In genomic region chr18:74608681-74609080, GRCh38 we compare ENCODE assay signal across 23 cellular contexts.
"Had no signal": no experiment of that assay in that cellular context is flagged by ENCODE, and none has a peak within 500 bp of the region (broad histone marks: within the 10 kb centered on the region; RNA-seq: fewer than 3 reads in every experiment).

No MANE protein-coding gene starts in this region.

- DNase-seq: activated B cell treated with CpG ODN at 0.5 μM for 24 hours; activated CD4-positive, alpha-beta memory T cell treated with anti-CD3 and anti-CD28 coated beads, Interleukin-2, amount 10 ng/mL, durations not matched to agents 7 days and 5 days; activated CD4-positive, alpha-beta T cell treated with anti-CD3 and anti-CD28 coated beads for 1 hour; activated T-cell treated with anti-CD3 and anti-CD28 coated beads for 4 hours; aorta; body of pancreas; KBM-7; NCI-H1048; NCI-H1417; NCI-H1694; NCI-H2029; NCI-H2107; NCI-H2171 treated with DMSO at 0.1 percent for 48 hours; NCI-H226; NCI-H526; NCI-H82; SIG-M5; T-cell; T-helper 2 cell; T1000 had no signal

- H3K9me3 ChIP-seq: body of pancreas had no signal

- H3K4me1 ChIP-seq: body of pancreas had no signal

- H3K4me3 ChIP-seq: body of pancreas had no signal

- H3K9me3 Mint-ChIP-seq: activated B cell treated with CpG ODN at 0.5 μM for 24 hours; activated CD4-positive, alpha-beta memory T cell treated with anti-CD3 and anti-CD28 coated beads, Interleukin-2, amount 10 ng/mL, durations not matched to agents 7 days and 5 days; activated CD4-positive, alpha-beta T cell treated with anti-CD3 and anti-CD28 coated beads, Interleukin-2, amount 10 ng/mL, durations not matched to agents 24 days and 14 days; activated naive CD4-positive, alpha-beta T cell treated with anti-CD3 and anti-CD28 coated beads, Interleukin-2, amount 50 U/mL, for 24 hours; T-cell had no signal

- FAIRE-seq: TTC549 had no signal

- H3K36me3 Mint-ChIP-seq: activated naive CD4-positive, alpha-beta T cell treated with anti-CD3 and anti-CD28 coated beads, Interleukin-2, amount 50 U/mL, for 24 hours had no signal

- H3K27ac Mint-ChIP-seq: activated B cell treated with CpG ODN at 0.5 μM for 24 hours; activated CD4-positive, alpha-beta memory T cell treated with anti-CD3 and anti-CD28 coated beads, Interleukin-2, amount 10 ng/mL, durations not matched to agents 7 days and 5 days; activated CD4-positive, alpha-beta T cell treated with anti-CD3 and anti-CD28 coated beads, Interleukin-2, amount 10 ng/mL, durations not matched to agents 24 days and 14 days; activated naive CD4-positive, alpha-beta T cell treated with anti-CD3 and anti-CD28 coated beads, Interleukin-2, amount 50 U/mL, for 24 hours; T-cell had no signal

- H3K4me3 Mint-ChIP-seq: activated B cell treated with CpG ODN at 0.5 μM for 24 hours; activated CD4-positive, alpha-beta memory T cell treated with anti-CD3 and anti-CD28 coated beads, Interleukin-2, amount 10 ng/mL, durations not matched to agents 7 days and 5 days; activated CD4-positive, alpha-beta T cell treated with anti-CD3 and anti-CD28 coated beads, Interleukin-2, amount 10 ng/mL, durations not matched to agents 24 days and 14 days; activated naive CD4-positive, alpha-beta T cell treated with anti-CD3 and anti-CD28 coated beads, Interleukin-2, amount 50 U/mL, for 24 hours; T-cell had no signal

- ATAC-seq: body of pancreas, T-cell had no signal

- H3K27me3 Mint-ChIP-seq: activated B cell treated with CpG ODN at 0.5 μM for 24 hours; activated CD4-positive, alpha-beta memory T cell treated with anti-CD3 and anti-CD28 coated beads, Interleukin-2, amount 10 ng/mL, durations not matched to agents 7 days and 5 days; activated CD4-positive, alpha-beta T cell treated with anti-CD3 and anti-CD28 coated beads, Interleukin-2, amount 10 ng/mL, durations not matched to agents 24 days and 14 days; activated naive CD4-positive, alpha-beta T cell treated with anti-CD3 and anti-CD28 coated beads, Interleukin-2, amount 50 U/mL, for 24 hours; T-cell had no signal

- H3K27me3 ChIP-seq: body of pancreas had no signal

- H3K27ac ChIP-seq: body of pancreas had no signal
